Comparison of ENCODE assay signal across 12 cellular contexts in the genomic region with DNA sequence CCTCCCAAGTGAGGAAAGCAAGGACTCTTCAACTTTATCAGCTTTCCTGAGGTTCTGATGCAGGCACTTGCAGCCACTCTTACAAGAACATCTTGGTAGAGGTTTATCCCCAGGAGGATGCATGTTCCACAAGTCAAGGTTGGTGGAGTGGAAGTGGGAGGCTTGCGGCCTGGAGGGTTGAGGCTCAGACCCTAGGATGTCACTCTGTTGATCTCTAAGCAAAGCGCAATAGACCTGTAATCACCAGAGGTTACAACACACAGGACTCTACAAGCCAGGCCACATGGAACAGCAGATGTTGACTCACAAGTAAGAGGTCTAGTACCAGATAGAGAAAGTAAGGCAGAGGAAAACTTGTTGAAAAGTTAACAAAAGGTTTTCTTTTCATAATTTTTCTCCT. TPM values are rescaled to one million over a fixed set of nuclear protein-coding genes. Genes with fewer than 3 reads are reported as not detected.
DNase-seq lines count a peak whose midpoint lies in the region; ATAC-seq lines count a peak whose summit lies in the region.
"Had no signal": no experiment of that assay in that cellular context is flagged by ENCODE, and none has a peak within 500 bp of the region (broad histone marks: within the 10 kb centered on the region; RNA-seq: fewer than 3 reads in every experiment).

No MANE protein-coding gene starts in this region.

- no peak overlapping the region for H3K4me3 Mint-ChIP-seq in activated T-helper 17 cell treated with anti-CD3 and anti-CD28 coated beads, Interleukin-2, amount 50 U/mL, for 72 hours

- no peaks in the 10 kb centered on the region for H3K27me3 Mint-ChIP-seq in activated T-helper 17 cell treated with anti-CD3 and anti-CD28 coated beads, Interleukin-2, amount 50 U/mL, for 72 hours

- no peak overlapping the region for H3K27ac Mint-ChIP-seq in activated T-helper 17 cell treated with anti-CD3 and anti-CD28 coated beads, Interleukin-2, amount 50 U/mL, for 72 hours

- peak; percentile 50 for DNase-seq in AG20443 (ENCODE audit: low spot score)
- DNase-seq in HCEC 1CT, result peak; percentile 69
- DNase-seq in left lobe of liver (ENCODE audit: low spot score), result no peak
- no peak for DNase-seq in NCI-H748 (lab: John Stamatoyannopoulos, UW; ENCODE audit: unreplicated experiment)
- no peak for DNase-seq in NCI-H187 treated with DMSO at 0.1 percent for 48 hours (lab: John Stamatoyannopoulos, UW)
- DNase-seq in germinal center (ENCODE audit: low spot score), result no peak
- DNase-seq: Kasumi-1, NCI-H2171, PC-9, stomach had no signal

- H3K36me3 Mint-ChIP-seq in activated T-helper 17 cell treated with anti-CD3 and anti-CD28 coated beads, Interleukin-2, amount 50 U/mL, for 72 hours (ENCODE audit: low read depth), result no peaks in the 10 kb centered on the region

- ATAC-seq in activated T-helper 17 cell treated with anti-CD3 and anti-CD28 coated beads, Interleukin-2, amount 50 U/mL, for 72 hours (replicated peaks), result peak; percentile 61
- peak; percentile 88 for ATAC-seq in left lobe of liver
- no peak for ATAC-seq in HG03457 (IDR thresholded peaks at IDR 0.05; ENCODE audit: unreplicated experiment)

- H3K9me3 Mint-ChIP-seq in activated T-helper 17 cell treated with anti-CD3 and anti-CD28 coated beads, Interleukin-2, amount 50 U/mL, for 72 hours, result no peaks in the 10 kb centered on the region

- peaks cover 18% of the 10 kb centered on the region for H3K4me1 Mint-ChIP-seq in activated T-helper 17 cell treated with anti-CD3 and anti-CD28 coated beads, Interleukin-2, amount 50 U/mL, for 72 hours

RNA-seq across cellular contexts. Expression of gene UGCG, which starts 47.9 kb away (rescaled TPM):
- 10 to 100 TPM; 15.1 to 15.8 TPM for total RNA-seq in activated T-helper 17 cell treated with anti-CD3 and anti-CD28 coated beads, Interleukin-2, amount 50 U/mL, for 72 hours
- 9.5 TPM for total RNA-seq in left lobe of liver

Comparison
In these comparisons a context has a peak if more than half of its experiments do, and no peak if none do; other contexts are left out.
1. DNase-seq: peak in AG20443 (single experiment) and HCEC 1CT (single experiment); none in left lobe of liver (single experiment), NCI-H748 (single experiment), NCI-H187 treated with DMSO at 0.1 percent for 48 hours (single experiment) and germinal center (single experiment).